13 cellular contexts compared by ENCODE assay signal in the genomic region with DNA sequence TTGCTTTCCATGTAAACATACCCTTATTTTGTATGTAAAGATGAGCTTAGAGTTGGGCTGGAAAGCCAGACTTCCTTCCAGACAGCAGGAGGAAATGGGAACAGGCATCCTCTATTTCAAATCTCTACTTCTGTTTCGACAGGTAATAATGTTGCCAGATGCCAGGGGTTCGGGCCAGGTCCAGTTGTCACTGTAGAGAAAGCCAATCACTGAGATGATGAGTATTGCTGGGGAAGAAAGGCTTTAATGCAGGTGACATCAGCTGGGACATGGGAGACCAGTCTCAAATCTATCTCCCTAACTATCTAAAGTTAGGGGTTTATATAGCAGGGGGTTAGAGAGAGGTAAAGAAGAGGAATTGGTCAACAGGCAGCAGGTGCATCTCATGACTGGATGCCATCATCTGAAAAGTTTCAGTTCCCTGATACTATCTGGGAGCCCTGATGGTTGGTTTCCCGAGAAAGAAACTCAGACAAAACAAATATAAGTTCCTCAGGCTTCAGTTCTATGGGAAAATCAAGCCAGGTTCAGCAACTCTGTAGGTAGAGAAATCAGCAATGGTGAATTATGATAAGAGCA. TPM values are rescaled to one million over a fixed set of nuclear protein-coding genes. Genes with fewer than 3 reads are reported as not detected.
A peak's percentile ranks its signal among the peaks of the same experiment; 100 is the strongest.
DNase-seq lines count a peak whose midpoint lies in the region; ATAC-seq and TF ChIP-seq lines count a peak whose summit lies in the region.
"Had no signal": no experiment of that assay in that cellular context is flagged by ENCODE, and none has a peak within 500 bp of the region (broad histone marks: within the 10 kb centered on the region; RNA-seq: fewer than 3 reads in every experiment).

No MANE protein-coding gene starts in this region.

- peaks cover 6 to 7% of the 10 kb centered on the region in 2 donors for H3K27me3 Mint-ChIP-seq in stimulated activated naive B cell treated with anti-CD40 and anti-IgM and Interleukin-4, amounts not matched to agents 10 μg/mL and 1 μg/mL and 100 μg/mL, for 72 hours

- TF ChIP-seq CTCF in OCI-LY3 (IDR thresholded peaks at IDR 0.05; ENCODE audit: low read depth, low read length) (no peak), body of pancreas (IDR thresholded peaks at IDR 0.05) (no peak)

- no peaks in the 10 kb centered on the region for H3K36me3 ChIP-seq in OCI-LY3 (replicated peaks; ENCODE audit: low read depth, low read length)
- H3K36me3 ChIP-seq in body of pancreas (replicated peaks in 1 of 2; ENCODE audit: insufficient read depth in 1 of 2, low read depth in 2 of 2), result no peaks in the 10 kb centered on the region
- H3K36me3 ChIP-seq: BE2C, SJSA1, upper lobe of left lung had no signal

- no peaks in the 10 kb centered on the region for H4K20me1 ChIP-seq in OCI-LY3 (ENCODE audit: insufficient read depth, low read length)

- DNase-seq in stimulated activated naive B cell treated with anti-CD40 and anti-IgM and Interleukin-4, amounts not matched to agents 10 μg/mL and 1 μg/mL and 100 μg/mL, for 72 hours, result peak; percentile 28
- DNase-seq in NCI-H1092 treated with DMSO at 0.1 percent for 48 hours (lab: John Stamatoyannopoulos, UW), result no peak
- no peak for DNase-seq in stimulated activated CD4-positive, alpha-beta T cell treated with anti-CD3 and anti-CD28 coated beads, Interleukin-4, amount 100 ng/mL, for 1 hour
- DNase-seq in body of pancreas, result no peak

- H3K27ac ChIP-seq in OCI-LY3 (ENCODE audit: low read length) (peak overlapping the region; percentile 89), body of pancreas (no peak overlapping the region)
- H3K27ac ChIP-seq: SJSA1, upper lobe of left lung had no signal

- H3K9ac ChIP-seq in OCI-LY3 (ENCODE audit: low read length), result peak overlapping the region; percentile 49

- intact Hi-C loops in body of pancreas (cut with DNase I), result no loop called here

- no peak for TF ChIP-seq POLR2A in body of pancreas (IDR thresholded peaks at IDR 0.05)

- H3K9me3 ChIP-seq in OCI-LY3 (ENCODE audit: insufficient read depth, low read length) (no peaks in the 10 kb centered on the region), body of pancreas (no peaks in the 10 kb centered on the region)
- H3K9me3 ChIP-seq: BE2C, SJSA1, upper lobe of left lung had no signal

- WGBS in body of pancreas, 2 donors, result 62 to 64% methylated on average over 3 of the region's 3 CpGs

- peak overlapping the region; percentile 83 for H3K4me2 ChIP-seq in OCI-LY3 (ENCODE audit: low read length)

- no peaks in the 10 kb centered on the region for H3K9me3 Mint-ChIP-seq in stimulated activated naive B cell treated with anti-CD40 and anti-IgM and Interleukin-4, amounts not matched to agents 10 μg/mL and 1 μg/mL and 100 μg/mL, for 72 hours
- H3K9me3 Mint-ChIP-seq: neural crest cell; stimulated activated effector memory CD8-positive, alpha-beta T cell treated with anti-CD3 and anti-CD28 coated beads, Interleukin-12 subunit alpha, Interleukin-12 subunit beta, amount 100 ng/mL, for 72 hours had no signal

- peaks cover 8 to 14% of the 10 kb centered on the region in 2 donors for H3K4me1 Mint-ChIP-seq in stimulated activated naive B cell treated with anti-CD40 and anti-IgM and Interleukin-4, amounts not matched to agents 10 μg/mL and 1 μg/mL and 100 μg/mL, for 72 hours
- H3K4me1 Mint-ChIP-seq: neural crest cell; stimulated activated effector memory CD8-positive, alpha-beta T cell treated with anti-CD3 and anti-CD28 coated beads, Interleukin-12 subunit alpha, Interleukin-12 subunit beta, amount 100 ng/mL, for 72 hours had no signal

- ATAC-seq in GM18909 (IDR thresholded peaks at IDR 0.05; ENCODE audit: poor library complexity, unreplicated experiment) (peak; percentile 58), HG02759 (IDR thresholded peaks at IDR 0.05; ENCODE audit: unreplicated experiment) (peak; percentile 77), body of pancreas (no peak)
- ATAC-seq in stimulated activated naive B cell treated with anti-CD40 and anti-IgM and Interleukin-4, amounts not matched to agents 10 μg/mL and 1 μg/mL and 100 μg/mL, for 72 hours (replicated peaks), result peak; percentile 97 to 99
- ATAC-seq in activated CD4-positive, CD25-positive, alpha-beta regulatory T cell treated with anti-CD3 and anti-CD28 coated beads, Interleukin-2, amount 50 U/mL, for 24 hours, result no peak

- peak overlapping the region in 1 of 2 donors; percentile 56 for H3K4me3 Mint-ChIP-seq in stimulated activated naive B cell treated with anti-CD40 and anti-IgM and Interleukin-4, amounts not matched to agents 10 μg/mL and 1 μg/mL and 100 μg/mL, for 72 hours
- H3K4me3 Mint-ChIP-seq: neural crest cell; stimulated activated effector memory CD8-positive, alpha-beta T cell treated with anti-CD3 and anti-CD28 coated beads, Interleukin-12 subunit alpha, Interleukin-12 subunit beta, amount 100 ng/mL, for 72 hours had no signal

- H3K27me3 ChIP-seq in OCI-LY3 (ENCODE audit: low read depth, low read length), result no peaks in the 10 kb centered on the region
- H3K27me3 ChIP-seq in body of pancreas, result no peaks in the 10 kb centered on the region
- H3K27me3 ChIP-seq: BE2C, SJSA1, upper lobe of left lung had no signal

- H3K4me3 ChIP-seq in OCI-LY3 (ENCODE audit: low read length) (peak overlapping the region; percentile 61), body of pancreas (no peak overlapping the region)
- H3K4me3 ChIP-seq: SJSA1, upper lobe of left lung had no signal

- H3K79me2 ChIP-seq in OCI-LY3 (ENCODE audit: low read length), result no peaks in the 10 kb centered on the region

- peak overlapping the region; percentile 63 for H3K27ac Mint-ChIP-seq in stimulated activated naive B cell treated with anti-CD40 and anti-IgM and Interleukin-4, amounts not matched to agents 10 μg/mL and 1 μg/mL and 100 μg/mL, for 72 hours
- H3K27ac Mint-ChIP-seq: stimulated activated effector memory CD8-positive, alpha-beta T cell treated with anti-CD3 and anti-CD28 coated beads, Interleukin-12 subunit alpha, Interleukin-12 subunit beta, amount 100 ng/mL, for 72 hours had no signal

- no peak overlapping the region for H2AFZ ChIP-seq in OCI-LY3 (ENCODE audit: low read depth, low read length)

- peaks cover 19% of the 10 kb centered on the region for H3K4me1 ChIP-seq in OCI-LY3 (ENCODE audit: low read length)
- H3K4me1 ChIP-seq in body of pancreas, result no peaks in the 10 kb centered on the region
- H3K4me1 ChIP-seq: BE2C, upper lobe of left lung had no signal

- H3K36me3 Mint-ChIP-seq in stimulated activated naive B cell treated with anti-CD40 and anti-IgM and Interleukin-4, amounts not matched to agents 10 μg/mL and 1 μg/mL and 100 μg/mL, for 72 hours, result no peaks in the 10 kb centered on the region
- H3K36me3 Mint-ChIP-seq: stimulated activated effector memory CD8-positive, alpha-beta T cell treated with anti-CD3 and anti-CD28 coated beads, Interleukin-12 subunit alpha, Interleukin-12 subunit beta, amount 100 ng/mL, for 72 hours had no signal

RNA-seq across cellular contexts. Expression of gene MTCL1, which starts 9.3 kb away (rescaled TPM):
- total RNA-seq in body of pancreas, result 10 to 100 TPM; 15.3 to 27.7 TPM

Comparison
In these comparisons a context has a peak if more than half of its experiments do, and no peak if none do; other contexts are left out.
1. ATAC-seq: peak in GM18909 (single experiment), HG02759 (single experiment) and stimulated activated naive B cell treated with anti-CD40 and anti-IgM and Interleukin-4, amounts not matched to agents 10 μg/mL and 1 μg/mL and 100 μg/mL, for 72 hours (2 of 2); none in body of pancreas (single experiment) and activated CD4-positive, CD25-positive, alpha-beta regulatory T cell treated with anti-CD3 and anti-CD28 coated beads, Interleukin-2, amount 50 U/mL, for 24 hours (0 of 2).